Comparison of ENCODE assay signal across 8 cellular contexts in the genomic region with DNA sequence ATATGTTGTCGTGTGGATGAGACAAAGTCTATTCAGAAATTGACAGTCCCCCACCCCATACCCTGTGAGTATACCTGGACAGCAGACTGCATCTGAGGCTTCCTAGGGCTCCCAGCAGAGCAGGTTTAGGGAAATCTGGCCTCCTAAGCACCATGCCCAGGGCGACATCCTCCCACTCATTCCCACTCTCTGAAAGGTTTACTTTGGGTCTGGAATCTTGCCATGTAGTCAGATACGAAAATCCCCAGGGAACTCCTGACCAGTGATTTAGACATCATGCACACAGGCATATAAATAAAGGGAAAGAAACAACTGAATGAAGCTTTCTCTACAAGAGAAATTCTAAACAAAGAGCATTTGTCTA. TPM values are rescaled to one million over a fixed set of nuclear protein-coding genes. Genes with fewer than 3 reads are reported as not detected.
DNase-seq lines count a peak whose midpoint lies in the region; ATAC-seq and TF ChIP-seq lines count a peak whose summit lies in the region.

No MANE protein-coding gene starts in this region.

- peak in 6 of 8 donors; percentile 9 to 63 (median 50) for ATAC-seq in heart right ventricle
- ATAC-seq in GM19463 (IDR thresholded peaks at IDR 0.05; ENCODE audit: unreplicated experiment), result no peak

- H3K27me3 ChIP-seq in SJSA1 (replicated peaks) (no peaks in the 10 kb centered on the region), heart right ventricle (peaks cover 0 to 29% (median 12%) of the 10 kb centered on the region in 7 donors), skeletal muscle tissue (ENCODE audit: control insufficient read depth in 3 of 3, insufficient read depth in 3 of 3, low read length in 3 of 3) (peaks cover 3 to 4% (median 3%) of the 10 kb centered on the region in 3 donors)

- no peaks in the 10 kb centered on the region for H3K9me3 ChIP-seq in SJSA1 (replicated peaks)
- H3K9me3 ChIP-seq in heart right ventricle, result no peaks in the 10 kb centered on the region
- no peaks in the 10 kb centered on the region for H3K9me3 ChIP-seq in skeletal muscle tissue (ENCODE audit: control insufficient read depth in 3 of 3, low read length in 3 of 3)

- no peaks in the 10 kb centered on the region for H3K36me3 ChIP-seq in SJSA1
- H3K36me3 ChIP-seq in heart right ventricle, result no peaks in the 10 kb centered on the region
- H3K36me3 ChIP-seq in skeletal muscle tissue (ENCODE audit: control insufficient read depth in 3 of 3, insufficient read depth in 3 of 3, low read length in 3 of 3), result no peaks in the 10 kb centered on the region

- TF ChIP-seq CTCF in HFF-Myc (IDR thresholded peaks at IDR 0.05; ENCODE audit: low read depth, low read length, missing control alignments), result no peak
- no peak for TF ChIP-seq CTCF in heart right ventricle (IDR thresholded peaks at IDR 0.05)

- H3K4me1 ChIP-seq in SJSA1 (replicated peaks) (peaks cover 9% of the 10 kb centered on the region), heart right ventricle (peaks cover 0 to 13% (median 4%) of the 10 kb centered on the region in 9 donors), skeletal muscle tissue (ENCODE audit: control insufficient read depth in 3 of 3, insufficient read depth in 3 of 3, low read length in 3 of 3) (peaks cover 0 to 4% (median 3%) of the 10 kb centered on the region in 3 donors)

- DNase-seq in HFF-Myc (ENCODE audit: extremely low read depth, low read depth), result no peak
- DNase-seq in SJSA1 (ENCODE audit: low read depth in 1 of 2, low spot score in 2 of 2), result peak in 1 of 2 experiments; percentile 22
- DNase-seq in heart right ventricle, result no peak
- DNase-seq in DMS53 (lab: John Stamatoyannopoulos, UW), result no peak
- no peak for DNase-seq in effector CD4-positive, alpha-beta T cell
- no peak for DNase-seq in GF-D8 (lab: John Stamatoyannopoulos, UW)

- 10 to 13% methylated on average over 3 of the region's 3 CpGs for WGBS in heart right ventricle, 2 donors

- H3K4me3 ChIP-seq in HFF-Myc (replicated peaks; ENCODE audit: low read depth, low read length) (peak overlapping the region; percentile 45; the same call in 1 of the 2 replicates), SJSA1 (peak overlapping the region; percentile 60), heart right ventricle (peak overlapping the region; percentile 23 to 67 (median 60)), skeletal muscle tissue (ENCODE audit: low read length in 3 of 3) (peak overlapping the region; percentile 62 to 74 (median 63))

- intact Hi-C loops in heart right ventricle (cut with DNase I), result no loop called here

- peak overlapping the region in 2 of 3 donors; percentile 65 to 77 for H3K9ac ChIP-seq in skeletal muscle tissue (ENCODE audit: low read depth in 1 of 3, low read length in 3 of 3)

- no peak overlapping the region for H3K27ac ChIP-seq in SJSA1
- peak overlapping the region in 7 of 10 donors; percentile 25 to 87 (median 73) for H3K27ac ChIP-seq in heart right ventricle
- no peak overlapping the region for H3K27ac ChIP-seq in skeletal muscle tissue (ENCODE audit: low read depth, low read length)

RNA-seq across cellular contexts. Expression of a gene that starts 0.7 kb away (rescaled TPM):
- total RNA-seq in SJSA1 (2014; rRNA removed; shearing (Covaris generic)), result 0.22 and 1.2 TPM in 2 replicates
- total RNA-seq in heart right ventricle (1 to 10 TPM; 5.5 to 9.3 (median 8.3) TPM), skeletal muscle tissue (1.0 TPM)
- polyA plus RNA-seq in heart right ventricle, result 1 to 10 TPM in 1 of 2 donors, under 1 TPM in 1; 0.01 to 3.1 TPM

RNA-seq across cellular contexts. Expression of a gene that starts 35.5 kb away (rescaled TPM):
- total RNA-seq in SJSA1 (2014; rRNA removed; shearing (Covaris generic)), result 63.3 and 100 TPM in 2 replicates
- 10 to 100 TPM in 1 of 10 donors, 1 to 10 TPM in 9; 1.8 to 11.9 (median 4.3) TPM for total RNA-seq in heart right ventricle
- polyA plus RNA-seq in heart right ventricle, result 1 to 10 TPM in 1 of 2 donors, under 1 TPM in 1; 0.78 to 6.7 TPM
- total RNA-seq in skeletal muscle tissue, result 4.7 TPM

Comparison
In these comparisons a context has a peak if more than half of its experiments do, and no peak if none do; other contexts are left out.
1. H3K27ac ChIP-seq: peak in heart right ventricle (7 of 10); none in SJSA1 (single experiment) and skeletal muscle tissue (single experiment).
2. Peak in every context shown above with its lines, with median percentiles within 50 percentile points of each other: H3K4me3 ChIP-seq.